ENCODE assay signal across 12 cellular contexts in genomic region chr4:80307183-80307735, GRCh38. TPM values are rescaled to one million over a fixed set of nuclear protein-coding genes. Genes with fewer than 3 reads are reported as not detected.
A peak's percentile ranks its signal among the peaks of the same experiment; 100 is the strongest.
DNase-seq lines count a peak whose midpoint lies in the region; ATAC-seq and TF ChIP-seq lines count a peak whose summit lies in the region.
"Had no signal": no experiment of that assay in that cellular context is flagged by ENCODE, and none has a peak within 500 bp of the region (broad histone marks: within the 10 kb centered on the region; RNA-seq: fewer than 3 reads in every experiment).

No MANE protein-coding gene starts in this region.

- H3K4me3 ChIP-seq in SJCRH30 = peak overlapping the region; percentile 49

- H3K4me1 Mint-ChIP-seq in chondrocyte (ENCODE audit: low read depth) = peaks cover 21% of the 10 kb centered on the region
- H3K4me1 Mint-ChIP-seq: T-cell had no signal

- no peak overlapping the region for H3K4me3 Mint-ChIP-seq in chondrocyte (ENCODE audit: unreplicated experiment)
- H3K4me3 Mint-ChIP-seq: dendritic cell treated with granulocyte-macrophage colony-stimulating factor and Interleukin-4, amounts not matched to agents 40 ng/mL and 50 ng/mL, for 4 days; T-cell had no signal

- H3K27ac ChIP-seq in SJCRH30 = no peak overlapping the region; the same call in 1 of the 2 replicates

- no peak overlapping the region for H3K27ac Mint-ChIP-seq in chondrocyte (ENCODE audit: unreplicated experiment)
- H3K27ac Mint-ChIP-seq: dendritic cell treated with granulocyte-macrophage colony-stimulating factor and Interleukin-4, amounts not matched to agents 40 ng/mL and 50 ng/mL, for 4 days; progenitor cell of endocrine pancreas; T-cell had no signal

- H3K27me3 Mint-ChIP-seq in chondrocyte (ENCODE audit: low read depth) = peaks cover 4% of the 10 kb centered on the region

- H3K9me3 Mint-ChIP-seq in chondrocyte (ENCODE audit: low read depth) = no peaks in the 10 kb centered on the region
- H3K9me3 Mint-ChIP-seq: dendritic cell treated with granulocyte-macrophage colony-stimulating factor and Interleukin-4, amounts not matched to agents 40 ng/mL and 50 ng/mL, for 4 days; T-cell had no signal

- 0 out of 2 replicates have a peak, but pooled peaks cover 12% of the 10 kb centered on the region for H3K4me1 ChIP-seq in SJCRH30

- ATAC-seq in HG03045 (IDR thresholded peaks at IDR 0.05; ENCODE audit: unreplicated experiment) = no peak
- ATAC-seq: T-cell had no signal

- DNase-seq in DMS 273 (lab: John Stamatoyannopoulos, UW; ENCODE audit: unreplicated experiment) (peak; percentile 44), NCI-H1105 treated with DMSO at 0.1 percent for 48 hours (lab: John Stamatoyannopoulos, UW) (peak; percentile 86), SJCRH30 (peak in 1 of 2 experiments; percentile 4), kidney glomerular epithelial cell (lab: John Stamatoyannopoulos, UW) (peak; percentile 65), DMS114 treated with DMSO at 0.1 percent for 48 hours (lab: John Stamatoyannopoulos, UW; ENCODE audit: unreplicated experiment) (no peak), anterior cingulate cortex (lab: John Stamatoyannopoulos, UW) (no peak), chondrocyte (ENCODE audit: low spot score) (no peak)
- DNase-seq: activated CD8-positive, alpha-beta memory T cell treated with anti-CD3 and anti-CD28 coated beads, Interleukin-2, amount 50 U/mL, for 4 hours; T-cell had no signal

- no peaks in the 10 kb centered on the region; the same call in 1 of the 2 replicates for H3K9me3 ChIP-seq in SJCRH30 (replicated peaks)

- H3K36me3 Mint-ChIP-seq in chondrocyte (ENCODE audit: low read depth) = no peaks in the 10 kb centered on the region
- H3K36me3 Mint-ChIP-seq: T-cell had no signal

- H3K36me3 ChIP-seq in SJCRH30 = no peaks in the 10 kb centered on the region

- no peak for TF ChIP-seq CTCF in chondrocyte (IDR thresholded peaks at IDR 0.05)

- no peaks in the 10 kb centered on the region for H3K27me3 ChIP-seq in SJCRH30

RNA-seq across cellular contexts. Expression of gene CFAP299, which starts 28.3 kb away (rescaled TPM):
- total RNA-seq in SJCRH30 (2014; rRNA removed; shearing (Covaris generic)) = not detected in 2 replicates
- total RNA-seq in chondrocyte = 0.52 TPM in 1 of 3 replicates, not detected in the others

RNA-seq across cellular contexts. Expression of gene FGF5, which starts 40.8 kb away (rescaled TPM):
- total RNA-seq in SJCRH30 (2014; rRNA removed; shearing (Covaris generic)) = 0.12 and 0.15 TPM in 2 replicates
- total RNA-seq in chondrocyte = 1.3 to 5.8 TPM (median 4.5 TPM) in 3 replicates

Comparison
In these comparisons a context has a peak if more than half of its experiments do, and no peak if none do; other contexts are left out.
1. DNase-seq: peak in DMS 273 (single experiment), NCI-H1105 treated with DMSO at 0.1 percent for 48 hours (single experiment) and kidney glomerular epithelial cell (single experiment); none in DMS114 treated with DMSO at 0.1 percent for 48 hours (single experiment), anterior cingulate cortex (0 of 58) and chondrocyte (single experiment).